ENCODE assay signal across 17 cellular contexts in genomic region chr15:58387130-58387529, GRCh38. TPM values are rescaled to one million over a fixed set of nuclear protein-coding genes. Genes with fewer than 3 reads are reported as not detected.
DNase-seq lines count a peak whose midpoint lies in the region; ATAC-seq, FAIRE-seq and TF ChIP-seq lines count a peak whose summit lies in the region.
"Had no signal": no experiment of that assay in that cellular context is flagged by ENCODE, and none has a peak within 500 bp of the region (broad histone marks: within the 10 kb centered on the region; RNA-seq: fewer than 3 reads in every experiment).

No MANE protein-coding gene starts in this region.

- no peak for TF ChIP-seq CTCF in A549 (IDR thresholded peaks at IDR 0.05)
- no peak for TF ChIP-seq CTCF in bronchial epithelial cell (IDR thresholded peaks at IDR 0.05; ENCODE audit: insufficient read depth, low read length, severe bottlenecking)
- TF ChIP-seq CTCF in keratinocyte (optimal IDR thresholded peaks at IDR 0.05 in 1 of 3, IDR thresholded peaks at IDR 0.05 in 1 of 3, conservative IDR thresholded peaks at IDR 0.05 in 1 of 3; ENCODE audit: extremely low read depth in 1 of 3, insufficient read depth in 2 of 3, low read length in 3 of 3), result no peak
- no peak for TF ChIP-seq CTCF in left ventricle myocardium inferior (IDR thresholded peaks at IDR 0.05; ENCODE audit: borderline replicate concordance)

- TF ChIP-seq EP300 in A549 (IDR thresholded peaks at IDR 0.05), result no peak

- dilution Hi-C loops in keratinocyte (cut with MboI; ENCODE audit: extremely low pct_ligation_motif_present, low sequenced_read_pairs), result no loop called here

- no peak for TF ChIP-seq RAD21 in A549 (conservative IDR thresholded peaks at IDR 0.05 in 1 of 2, IDR thresholded peaks at IDR 0.05 in 1 of 2)

- no peak for TF ChIP-seq POLR2A in A549 (IDR thresholded peaks at IDR 0.05; ENCODE audit: low read length)

- no peaks in the 10 kb centered on the region for H3K79me2 ChIP-seq in keratinocyte (ENCODE audit: control insufficient read depth, insufficient read depth, low read length)
- H3K79me2 ChIP-seq: hepatocyte had no signal

- H3K27ac ChIP-seq in A549, result peak overlapping the region in 1 of 2 experiments; percentile 46; a peak in 4 of 6 replicates
- no peak overlapping the region for H3K27ac ChIP-seq in keratinocyte (ENCODE audit: control insufficient read depth, insufficient read depth, low read length)
- no peak overlapping the region for H3K27ac ChIP-seq in left ventricle myocardium inferior (replicated peaks)
- H3K27ac ChIP-seq: hepatocyte had no signal

- FAIRE-seq in A549 (lab: Jason Lieb, UNC), result peak; percentile 70
- no peak for FAIRE-seq in bronchial epithelial cell (lab: Jason Lieb, UNC)
- FAIRE-seq in keratinocyte (lab: Jason Lieb, UNC), result peak; percentile 9
- FAIRE-seq: H1 had no signal

- H4K20me1 ChIP-seq in keratinocyte (ENCODE audit: control insufficient read depth, extremely low read depth, insufficient read depth, low read length), result no peaks in the 10 kb centered on the region

- 71% methylated on average over 2 of the region's 2 CpGs for WGBS in A549 (ENCODE audit: missing lambda C conversion rate)

- ATAC-seq in A549 (peak in 1 of 2 experiments; percentile 60; a peak in 3 of 6 replicates), left cardiac atrium (no peak)
- ATAC-seq: left lobe of liver; naive thymus-derived CD8-positive, alpha-beta T cell had no signal

- H3K36me3 ChIP-seq in bronchial epithelial cell (ENCODE audit: control insufficient read depth, insufficient read depth, low read length) (no peaks in the 10 kb centered on the region), keratinocyte (ENCODE audit: control insufficient read depth in 2 of 2, extremely low read depth in 1 of 2, insufficient read depth in 2 of 2, low read length in 2 of 2) (no peaks in the 10 kb centered on the region), left ventricle myocardium inferior (no peaks in the 10 kb centered on the region)

- POLR2A ChIA-PET in A549 (lab: Yijun Ruan, JAX), result no interaction called here

- H3K4me1 ChIP-seq in A549, result peaks cover 8% of the 10 kb centered on the region; the same call in 2 of the 3 replicates
- no peaks in the 10 kb centered on the region for H3K4me1 ChIP-seq in keratinocyte (ENCODE audit: control insufficient read depth, extremely low read depth, insufficient read depth, low read length)
- no peaks in the 10 kb centered on the region for H3K4me1 ChIP-seq in left ventricle myocardium inferior

- DNase-seq in A549 (ENCODE audit: low read depth in 1 of 2, low spot score in 1 of 2), result no peak
- peak; percentile 81 for DNase-seq in HCEC 1CT
- peak; percentile 75 for DNase-seq in bronchial epithelial cell (ENCODE audit: low read depth)
- no peak for DNase-seq in keratinocyte (ENCODE audit: low read depth, low spot score)
- no peak for DNase-seq in NCI-H2171 treated with DMSO at 0.1 percent for 48 hours (lab: John Stamatoyannopoulos, UW)
- no peak for DNase-seq in left cardiac atrium
- DNase-seq in left ventricle myocardium inferior, result no peak
- no peak for DNase-seq in HT-29 (ENCODE audit: low spot score)
- DNase-seq: activated CD4-positive, alpha-beta T cell treated with anti-CD3 and anti-CD28 coated beads for 4 hours; activated naive CD4-positive, alpha-beta T cell treated with anti-CD3 and anti-CD28 coated beads, Interleukin-2, amount 50 U/mL, for 16 hours; naive thymus-derived CD8-positive, alpha-beta T cell; NK-92 treated with Interleukin-12 subunit alpha and Interleukin-12 subunit beta, amount 100 ng/mL, for 24 hours; substantia nigra; T-helper 9 cell had no signal

- H3K9me1 ChIP-seq in keratinocyte (ENCODE audit: control insufficient read depth, extremely low read depth, insufficient read depth, low read length), result no peaks in the 10 kb centered on the region

- H3K4me3 ChIP-seq in A549 (no peak overlapping the region), bronchial epithelial cell (ENCODE audit: low read depth, low read length) (no peak overlapping the region), keratinocyte (ENCODE audit: control insufficient read depth in 2 of 3, extremely low read depth in 1 of 3, insufficient read depth in 2 of 3, low read depth in 1 of 3, low read length in 3 of 3) (no peak overlapping the region), left ventricle myocardium inferior (no peak overlapping the region)
- H3K4me3 ChIP-seq: hepatocyte had no signal

- H3K27me3 ChIP-seq in bronchial epithelial cell (ENCODE audit: control insufficient read depth, insufficient read depth, low read length) (no peaks in the 10 kb centered on the region), keratinocyte (ENCODE audit: control insufficient read depth, extremely low read depth, insufficient read depth, low read length) (no peaks in the 10 kb centered on the region), left ventricle myocardium inferior (ENCODE audit: low read depth) (no peaks in the 10 kb centered on the region)
- H3K27me3 ChIP-seq: hepatocyte had no signal

- CTCF ChIA-PET in A549 (lab: Yijun Ruan, JAX), result interaction anchor here (1.1 kb wide), 1 partner anchor 12 kb away, joined by 3 read pairs; no protein-coding TSS in a partner anchor

- no peaks in the 10 kb centered on the region for H3K9me3 ChIP-seq in A549
- H3K9me3 ChIP-seq in keratinocyte (ENCODE audit: control insufficient read depth, low read depth, low read length), result no peaks in the 10 kb centered on the region
- H3K9me3 ChIP-seq in left ventricle myocardium inferior (replicated peaks), result no peaks in the 10 kb centered on the region

- no peak overlapping the region for H3K9ac ChIP-seq in keratinocyte (ENCODE audit: control insufficient read depth, extremely low read depth, insufficient read depth, low read length)

- H2AFZ ChIP-seq in keratinocyte (ENCODE audit: control insufficient read depth, low read length), result no peak overlapping the region
- H2AFZ ChIP-seq: hepatocyte had no signal

- no peak overlapping the region for H3K4me2 ChIP-seq in A549
- no peak overlapping the region for H3K4me2 ChIP-seq in keratinocyte (ENCODE audit: control insufficient read depth, extremely low read depth, insufficient read depth, low read depth, low read length)
- H3K4me2 ChIP-seq: hepatocyte had no signal

- intact Hi-C loops in left cardiac atrium (cut with DNase I), result no loop called here
- intact Hi-C loops in left ventricle myocardium inferior (cut with micrococcal nuclease), result no loop called here

TF ChIP-seq in A549, 52 proteins besides CTCF, POLR2A, EP300 and RAD21:
- TF ChIP-seq FOXS1 (CRISPR knock-in tag; IDR thresholded peaks at IDR 0.05) (no peak), FOSB (CRISPR knock-in tag; IDR thresholded peaks at IDR 0.05) (no peak)

RNA-seq across cellular contexts. Expression of gene LIPC, which starts 44.7 kb away (rescaled TPM):
- polyA plus RNA-seq in A549 (2011; rRNA removed), result 0.08 and 0.13 TPM in 2 replicates
- polyA plus RNA-seq in A549 (2012; cell fraction: cytosol; rRNA removed), result 0.07 and 0.13 TPM in 2 replicates
- 0.19 and 0.22 TPM in 2 replicates for polyA plus RNA-seq in A549 (2012; cell fraction: nucleus; rRNA removed)
- 0.30 to 0.34 TPM (median 0.32 TPM) in 3 replicates for polyA plus RNA-seq in A549 (2017; fragmentation: RNase III; extraction: RNeasy Plus Mini Kit Qiagen cat#74134 plus additional on column Dnase treatment)
- polyA minus RNA-seq in A549 (2011; rRNA and poly(A)+ RNA removed), result 0.58 TPM in 1 of 2 replicates, not detected in the other
- 0.26 TPM in 1 of 2 replicates, not detected in the other for total RNA-seq in bronchial epithelial cell
- not detected in 3 replicates for polyA plus RNA-seq in keratinocyte
- not detected for polyA plus RNA-seq in keratinocyte (2011; ENCODE audit: low read depth)
- not detected in 2 replicates for polyA plus RNA-seq in keratinocyte (2011; cell fraction: cytosol; rRNA removed)
- not detected in 2 replicates for polyA plus RNA-seq in keratinocyte (2011; cell fraction: nucleus; rRNA removed)
- polyA plus RNA-seq in keratinocyte (2012; ENCODE audit: low replicate concordance), result not detected in 2 replicates
- polyA minus RNA-seq in keratinocyte, result not detected in 3 replicates
- polyA minus RNA-seq in keratinocyte (2011; cell fraction: cytosol; rRNA and poly(A)+ RNA removed), result not detected
- not detected in 2 replicates for polyA minus RNA-seq in keratinocyte (2011; cell fraction: nucleus; rRNA and poly(A)+ RNA removed)
- total RNA-seq in left cardiac atrium, result under 1 TPM; 0.50 to 0.68 TPM
- total RNA-seq in left ventricle myocardium inferior, result 1.5 TPM
- total RNA-seq in HT-29 (2014; rRNA removed; shearing (Covaris generic)), result not detected in 2 replicates
- total RNA-seq: H1 had no signal
- polyA plus RNA-seq: H1 had no signal

Comparison
In these comparisons a context has a peak if more than half of its experiments do, and no peak if none do; other contexts are left out.
1. DNase-seq: peak in HCEC 1CT (single experiment) and bronchial epithelial cell (single experiment); none in A549 (0 of 2), keratinocyte (single experiment), NCI-H2171 treated with DMSO at 0.1 percent for 48 hours (single experiment), left cardiac atrium (single experiment), left ventricle myocardium inferior (single experiment) and HT-29 (single experiment).